ENCODE assay signal across 1 cellular context in the genomic region with DNA sequence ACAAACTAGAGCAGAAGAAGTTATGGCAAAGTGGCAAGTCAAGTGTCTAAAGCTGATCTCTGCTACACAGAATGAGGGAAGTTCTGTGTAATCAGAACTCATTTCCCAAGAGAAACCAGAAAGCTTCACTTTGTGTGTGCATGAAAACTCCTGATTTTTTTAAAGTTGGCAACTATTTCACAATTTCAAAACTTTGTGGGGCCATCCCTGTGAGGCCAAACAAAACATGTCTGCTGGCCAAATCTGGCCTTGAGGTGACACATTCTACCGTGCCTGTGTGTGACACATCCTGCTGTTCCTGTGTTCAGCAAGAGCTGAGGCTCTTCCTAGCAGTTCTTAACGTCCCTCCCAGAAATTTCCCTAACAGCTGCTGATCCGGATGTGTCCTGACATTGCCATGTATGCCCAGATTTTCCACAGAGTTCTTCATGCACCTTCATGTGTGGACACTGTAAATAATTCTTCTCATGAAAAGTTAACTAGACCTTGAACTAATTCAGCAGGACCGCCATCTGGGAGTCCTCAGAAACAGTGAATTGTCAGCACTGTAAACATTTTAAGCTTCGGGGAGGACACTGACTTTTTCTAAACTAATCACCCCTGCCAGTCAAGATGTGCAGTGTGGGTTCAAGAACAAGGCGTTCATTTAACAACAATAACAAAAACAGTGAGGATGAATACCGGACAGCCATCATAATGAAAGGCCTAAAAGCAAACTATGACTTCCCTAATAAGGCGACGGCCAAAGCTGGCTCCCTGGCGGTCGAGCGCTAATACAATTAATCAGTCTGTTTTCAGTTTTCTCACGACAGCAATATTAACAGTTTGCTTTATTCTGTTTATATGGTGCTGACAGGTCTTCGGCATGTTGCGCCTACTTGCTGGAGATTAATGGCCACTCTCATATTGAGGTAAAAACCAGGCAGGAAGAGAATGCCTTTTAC.
TF ChIP-seq lines count a peak whose summit lies in the region.

No MANE protein-coding gene starts in this region.

TF ChIP-seq in GM23338, 12 proteins besides CTCF, POLR2A, EP300 and RAD21 (continued from another document):
- TF ChIP-seq, protein P1, sequence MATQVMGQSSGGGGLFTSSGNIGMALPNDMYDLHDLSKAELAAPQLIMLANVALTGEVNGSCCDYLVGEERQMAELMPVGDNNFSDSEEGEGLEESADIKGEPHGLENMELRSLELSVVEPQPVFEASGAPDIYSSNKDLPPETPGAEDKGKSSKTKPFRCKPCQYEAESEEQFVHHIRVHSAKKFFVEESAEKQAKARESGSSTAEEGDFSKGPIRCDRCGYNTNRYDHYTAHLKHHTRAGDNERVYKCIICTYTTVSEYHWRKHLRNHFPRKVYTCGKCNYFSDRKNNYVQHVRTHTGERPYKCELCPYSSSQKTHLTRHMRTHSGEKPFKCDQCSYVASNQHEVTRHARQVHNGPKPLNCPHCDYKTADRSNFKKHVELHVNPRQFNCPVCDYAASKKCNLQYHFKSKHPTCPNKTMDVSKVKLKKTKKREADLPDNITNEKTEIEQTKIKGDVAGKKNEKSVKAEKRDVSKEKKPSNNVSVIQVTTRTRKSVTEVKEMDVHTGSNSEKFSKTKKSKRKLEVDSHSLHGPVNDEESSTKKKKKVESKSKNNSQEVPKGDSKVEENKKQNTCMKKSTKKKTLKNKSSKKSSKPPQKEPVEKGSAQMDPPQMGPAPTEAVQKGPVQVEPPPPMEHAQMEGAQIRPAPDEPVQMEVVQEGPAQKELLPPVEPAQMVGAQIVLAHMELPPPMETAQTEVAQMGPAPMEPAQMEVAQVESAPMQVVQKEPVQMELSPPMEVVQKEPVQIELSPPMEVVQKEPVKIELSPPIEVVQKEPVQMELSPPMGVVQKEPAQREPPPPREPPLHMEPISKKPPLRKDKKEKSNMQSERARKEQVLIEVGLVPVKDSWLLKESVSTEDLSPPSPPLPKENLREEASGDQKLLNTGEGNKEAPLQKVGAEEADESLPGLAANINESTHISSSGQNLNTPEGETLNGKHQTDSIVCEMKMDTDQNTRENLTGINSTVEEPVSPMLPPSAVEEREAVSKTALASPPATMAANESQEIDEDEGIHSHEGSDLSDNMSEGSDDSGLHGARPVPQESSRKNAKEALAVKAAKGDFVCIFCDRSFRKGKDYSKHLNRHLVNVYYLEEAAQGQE (IDR thresholded peaks at IDR 0.05; ENCODE audit: unreplicated experiment): no peak
